In the genomic region with DNA sequence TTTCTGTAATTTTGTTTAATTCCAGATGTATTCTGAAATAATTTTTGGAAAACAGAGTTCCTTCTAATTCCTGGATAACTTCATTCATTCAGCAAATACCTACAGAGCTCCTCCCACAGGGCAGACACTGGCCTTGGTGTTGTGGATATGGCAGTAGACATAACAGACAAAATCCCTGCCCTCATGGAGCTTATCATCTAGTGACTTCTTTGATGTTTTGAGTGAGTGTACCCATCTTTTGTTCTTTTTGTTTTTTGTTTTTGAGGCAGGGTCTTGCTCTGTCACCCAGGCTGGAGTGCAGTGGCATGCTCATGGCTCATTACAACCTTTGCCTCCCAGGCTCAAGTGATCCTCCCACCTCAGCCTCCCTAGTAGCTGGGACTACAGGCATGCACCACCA, we compare ENCODE assay signal across 33 cellular contexts.
"Had no signal": no experiment of that assay in that cellular context is flagged by ENCODE, and none has a peak within 500 bp of the region (broad histone marks: within the 10 kb centered on the region; RNA-seq: fewer than 3 reads in every experiment).

No MANE protein-coding gene starts in this region.

- ATAC-seq: activated naive CD4-positive, alpha-beta T cell treated with anti-CD3 and anti-CD28 coated beads, Interleukin-2, amount 50 U/mL, for 72 hours; activated naive CD8-positive, alpha-beta T cell treated with anti-CD3 and anti-CD28 coated beads, Interleukin-2, amount 50 U/mL, for 24 hours; activated T-cell treated with anti-CD3 and anti-CD28 coated beads, Interleukin-2, amount 50 U/mL, for 4 hours; activated T-cell treated with anti-CD3 and anti-CD28 coated beads, Interleukin-2, amount 50 U/mL, for 72 hours; activated T-helper 17 cell treated with anti-CD3 and anti-CD28 coated beads, Interleukin-2, amount 50 U/mL, for 72 hours; body of pancreas had no signal

- H3K27ac ChIP-seq: adrenal gland, ascending aorta, body of pancreas, brain microvascular endothelial cell, breast epithelium, cardiac muscle cell had no signal

- H3K36me3 ChIP-seq: breast epithelium had no signal

- H3K4me1 ChIP-seq: ascending aorta, body of pancreas, breast epithelium had no signal

- H3K27me3 ChIP-seq: adrenal gland, ascending aorta, body of pancreas, brain microvascular endothelial cell, breast epithelium, cardiac muscle cell had no signal

- FAIRE-seq: astrocyte, bronchial epithelial cell had no signal

- DNase-seq: activated effector memory CD4-positive, alpha-beta T cell treated with anti-CD3 and anti-CD28 coated beads, Interleukin-2, amount 50 U/mL, for 16 hours; activated effector memory CD4-positive, alpha-beta T cell treated with Interleukin-2 at 50 U/mL for 16 hours; activated gamma-delta T cell; activated gamma-delta T cell treated with Interleukin-2 at 50 U/mL for 16 hours; activated naive CD4-positive, alpha-beta T cell; activated naive CD4-positive, alpha-beta T cell treated with anti-CD3 and anti-CD28 coated beads for 36 hours; activated naive CD4-positive, alpha-beta T cell treated with anti-CD3 and anti-CD28 coated beads, Interleukin-2, amount 10 ng/mL, durations not matched to agents 7 days and 5 days; activated naive CD4-positive, alpha-beta T cell treated with anti-CD3 and anti-CD28 coated beads, Interleukin-2, amount 50 U/mL, for 16 hours; activated naive CD4-positive, alpha-beta T cell treated with Interleukin-2 at 50 U/mL for 16 hours; activated naive CD8-positive, alpha-beta T cell treated with anti-CD3 and anti-CD28 coated beads for 36 hours; activated naive CD8-positive, alpha-beta T cell treated with anti-CD3 and anti-CD28 coated beads, Interleukin-2, amount 10 ng/mL, durations not matched to agents 7 days and 5 days; activated naive CD8-positive, alpha-beta T cell treated with anti-CD3 and anti-CD28 coated beads, Interleukin-2, amount 50 U/mL, for 24 hours; activated T-cell treated with anti-CD3 and anti-CD28 coated beads, Interleukin-2, amount 50 U/mL, for 24 hours; activated T-cell treated with anti-CD3 and anti-CD28 coated beads, Interleukin-2, amount 50 U/mL, for 4 hours; activated T-cell treated with anti-CD3 and anti-CD28 coated beads, Interleukin-2, amount 50 U/mL, for 48 hours; activated T-cell treated with anti-CD3 and anti-CD28 coated beads, Interleukin-2, amount 50 U/mL, for 72 hours; adrenal gland; amniotic stem cell; amygdala; anterior cingulate cortex; aorta; body of pancreas; brain microvascular endothelial cell; caudate nucleus; central memory CD4-positive, alpha-beta T cell; cerebellar nuclear complex had no signal

- H3K4me3 ChIP-seq: adrenal gland, ascending aorta, body of pancreas, breast epithelium, cardiac muscle cell had no signal

- H3K9me3 ChIP-seq: adrenal gland, ascending aorta, body of pancreas, breast epithelium had no signal
